Comparison of ENCODE assay signal across 8 cellular contexts in genomic region chr6:28544211-28544610, GRCh38. TPM values are rescaled to one million over a fixed set of nuclear protein-coding genes. Genes with fewer than 3 reads are reported as not detected.
DNase-seq lines count a peak whose midpoint lies in the region; ATAC-seq and TF ChIP-seq lines count a peak whose summit lies in the region.

No MANE protein-coding gene starts in this region.

- H3K27ac ChIP-seq in ectodermal cell (ENCODE audit: insufficient read depth, low read depth, low read length, poor library complexity, severe bottlenecking) (peak overlapping the region; percentile 85), neural progenitor cell (peak overlapping the region; percentile 77), SK-N-SH (ENCODE audit: low read depth in 2 of 2, low read length in 1 of 2) (no peak overlapping the region), prostate gland (no peak overlapping the region)

- TF ChIP-seq EP300 in SK-N-SH (IDR thresholded peaks at IDR 0.05; ENCODE audit: borderline replicate concordance in 1 of 2, low read depth in 1 of 2, low read length in 1 of 2): no peak

- H3K9me3 Mint-ChIP-seq in neural progenitor cell: peaks cover 10% of the 10 kb centered on the region

- peak; percentile 35 for DNase-seq in NCI-H69 (lab: John Stamatoyannopoulos, UW)
- peak; percentile 77 for DNase-seq in neural progenitor cell (ENCODE audit: low spot score)
- no peak for DNase-seq in SK-N-SH
- no peak for DNase-seq in LoVo (ENCODE audit: low spot score)
- no peak for DNase-seq in prostate gland (ENCODE audit: low spot score)
- no peak for DNase-seq in NOMO-1 (lab: John Stamatoyannopoulos, UW; ENCODE audit: unreplicated experiment in 2 of 2)

- peaks cover 22% of the 10 kb centered on the region for H3K27me3 Mint-ChIP-seq in neural progenitor cell (ENCODE audit: insufficient read depth, low read depth)

- H3K79me2 ChIP-seq in neural progenitor cell (ENCODE audit: low read depth) (no peaks in the 10 kb centered on the region), SK-N-SH (ENCODE audit: insufficient read depth) (no peaks in the 10 kb centered on the region)

- H3K9ac ChIP-seq in neural progenitor cell (no peak overlapping the region), SK-N-SH (no peak overlapping the region)

- peaks cover 22% of the 10 kb centered on the region for H3K4me1 Mint-ChIP-seq in neural progenitor cell

- H3K9me3 ChIP-seq in ectodermal cell (ENCODE audit: control insufficient read depth, low read length) (no peaks in the 10 kb centered on the region), neural progenitor cell (ENCODE audit: low read depth) (no peaks in the 10 kb centered on the region), SK-N-SH (no peaks in the 10 kb centered on the region; the same call in 1 of the 2 replicates), prostate gland (no peaks in the 10 kb centered on the region)

- 6 to 10% methylated on average over 6 of the region's 8 CpGs for WGBS in ectodermal cell, 2 experiments
- WGBS in SK-N-SH (ENCODE audit: low lambda C conversion rate): 72% methylated on average over 8 of the region's 8 CpGs
- WGBS in prostate gland: 26% methylated on average over 8 of the region's 8 CpGs

- POLR2A ChIA-PET in SK-N-SH (lab: Yijun Ruan, JAX): no interaction called here

- H3K4me3 ChIP-seq in ectodermal cell (ENCODE audit: insufficient read depth, low read depth, low read length) (peak overlapping the region; percentile 77), neural progenitor cell (peak overlapping the region; percentile 73), SK-N-SH (ENCODE audit: low read depth in 2 of 2, low read length in 1 of 2) (peak overlapping the region in 1 of 2 experiments; percentile 19; a peak in 1 of 4 replicates), prostate gland (no peak overlapping the region)

- TF ChIP-seq RAD21 in SK-N-SH (IDR thresholded peaks at IDR 0.05; ENCODE audit: low read length): no peak

- intact Hi-C loops in prostate gland (cut with DNase I): no loop called here

- TF ChIP-seq CTCF in neural progenitor cell (IDR thresholded peaks at IDR 0.05): no peak
- no peak for TF ChIP-seq CTCF in SK-N-SH (IDR thresholded peaks at IDR 0.05)
- TF ChIP-seq CTCF in prostate gland (IDR thresholded peaks at IDR 0.05): no peak

- peak overlapping the region; percentile 94 for H3K4me3 Mint-ChIP-seq in neural progenitor cell

- CTCF ChIA-PET in SK-N-SH (lab: Yijun Ruan, JAX): interaction anchor here (2.7 kb wide), 1 partner anchor 37 kb away, joined by 16 read pairs; no protein-coding TSS in a partner anchor

- 0 out of 2 replicates have a peak, but pooled peaks cover 3% of the 10 kb centered on the region for H3K9me2 ChIP-seq in SK-N-SH

- H2AFZ ChIP-seq in neural progenitor cell (replicated peaks) (peak overlapping the region; percentile 90), SK-N-SH (ENCODE audit: low read depth) (no peak overlapping the region)

- no peaks in the 10 kb centered on the region for H3K36me3 Mint-ChIP-seq in neural progenitor cell

- H3F3A ChIP-seq in neural progenitor cell (ENCODE audit: low read depth) (peaks cover 36% of the 10 kb centered on the region), SK-N-SH (replicated peaks; ENCODE audit: insufficient read depth) (no peaks in the 10 kb centered on the region)

- H3K4me2 ChIP-seq in neural progenitor cell: peak overlapping the region; percentile 81
- H3K4me2 ChIP-seq in SK-N-SH: no peak overlapping the region

- H3K36me3 ChIP-seq in ectodermal cell (ENCODE audit: control insufficient read depth, insufficient read depth, low read length) (no peaks in the 10 kb centered on the region), neural progenitor cell (no peaks in the 10 kb centered on the region), SK-N-SH (replicated peaks in 1 of 2; ENCODE audit: control insufficient read depth in 1 of 2, insufficient read depth in 2 of 2, low read length in 1 of 2) (no peaks in the 10 kb centered on the region), prostate gland (no peaks in the 10 kb centered on the region)

- H4K20me1 ChIP-seq in neural progenitor cell (ENCODE audit: low read depth) (no peaks in the 10 kb centered on the region), SK-N-SH (ENCODE audit: insufficient read depth) (no peaks in the 10 kb centered on the region)

- TF ChIP-seq POLR2A in prostate gland (IDR thresholded peaks at IDR 0.05): no peak

- H3K4me1 ChIP-seq in ectodermal cell (ENCODE audit: control insufficient read depth, insufficient read depth, low read length) (peaks cover 6% of the 10 kb centered on the region), neural progenitor cell (peaks cover 9% of the 10 kb centered on the region), SK-N-SH (ENCODE audit: control insufficient read depth in 1 of 2, insufficient read depth in 2 of 2, low read depth in 1 of 2, low read length in 1 of 2) (no peaks in the 10 kb centered on the region; a peak in 2 of 4 replicates), prostate gland (replicated peaks) (no peaks in the 10 kb centered on the region)

- H3K27ac Mint-ChIP-seq in neural progenitor cell: peak overlapping the region; percentile 91

- peak; percentile 23 for ATAC-seq in GM18511 (IDR thresholded peaks at IDR 0.05; ENCODE audit: unreplicated experiment)

- H3K27me3 ChIP-seq in ectodermal cell (ENCODE audit: control insufficient read depth, insufficient read depth, low read length, poor library complexity, severe bottlenecking): no peaks in the 10 kb centered on the region
- peaks cover 8% of the 10 kb centered on the region for H3K27me3 ChIP-seq in neural progenitor cell
- no peaks in the 10 kb centered on the region for H3K27me3 ChIP-seq in SK-N-SH (ENCODE audit: insufficient read depth)
- H3K27me3 ChIP-seq in prostate gland (replicated peaks; ENCODE audit: insufficient read depth): peaks cover 3% of the 10 kb centered on the region

TF ChIP-seq in SK-N-SH, 30 proteins besides CTCF, POLR2A, EP300 and RAD21:
- no peak for TF ChIP-seq TCF12 (IDR thresholded peaks at IDR 0.05)
- TF ChIP-seq JUND (IDR thresholded peaks at IDR 0.05): no peak
- no peak for TF ChIP-seq ZBTB33 (IDR thresholded peaks at IDR 0.05; ENCODE audit: borderline replicate concordance, low read depth)
- no peak for TF ChIP-seq FOSL2 (IDR thresholded peaks at IDR 0.05; ENCODE audit: borderline replicate concordance, low read depth)
- no peak for TF ChIP-seq MAX (IDR thresholded peaks at IDR 0.05; ENCODE audit: low read depth)
- TF ChIP-seq EZH2phosphoT487 (IDR thresholded peaks at IDR 0.05; ENCODE audit: borderline replicate concordance, low read depth): no peak
- TF ChIP-seq GABPA (IDR thresholded peaks at IDR 0.05; ENCODE audit: low read depth): no peak

RNA-seq across cellular contexts. Expression of gene GPX5, which starts 18.5 kb away (rescaled TPM):
- polyA plus RNA-seq in ectodermal cell (2013, experiment 1 of 4): not detected
- not detected for polyA plus RNA-seq in ectodermal cell (2013, experiment 2 of 4)
- not detected for polyA plus RNA-seq in ectodermal cell (2013, experiment 3 of 4)
- polyA plus RNA-seq in ectodermal cell (2013, experiment 4 of 4): not detected
- total RNA-seq in neural progenitor cell (ENCODE audit: low replicate concordance): not detected in 2 replicates
- not detected in 2 replicates for polyA plus RNA-seq in SK-N-SH (2012; rRNA removed)
- not detected in 2 replicates for polyA plus RNA-seq in SK-N-SH (2012; cell fraction: cytosol; rRNA removed)
- not detected in 2 replicates for polyA plus RNA-seq in SK-N-SH (2012; cell fraction: nucleus; rRNA removed)
- not detected for total RNA-seq in prostate gland

RNA-seq across cellular contexts. Expression of gene GPX6, which starts 28.6 kb away (rescaled TPM):
- polyA plus RNA-seq in ectodermal cell (2013, experiment 1 of 4): not detected
- not detected for polyA plus RNA-seq in ectodermal cell (2013, experiment 2 of 4)
- not detected for polyA plus RNA-seq in ectodermal cell (2013, experiment 3 of 4)
- not detected for polyA plus RNA-seq in ectodermal cell (2013, experiment 4 of 4)
- total RNA-seq in neural progenitor cell (ENCODE audit: low replicate concordance) (not detected in 2 replicates), prostate gland (under 1 TPM in 1 of 2 donors, not detected in 1; 0.40 TPM)
- not detected in 2 replicates for polyA plus RNA-seq in SK-N-SH (2012; rRNA removed)
- polyA plus RNA-seq in SK-N-SH (2012; cell fraction: cytosol; rRNA removed): not detected in 2 replicates
- polyA plus RNA-seq in SK-N-SH (2012; cell fraction: nucleus; rRNA removed): not detected in 2 replicates

Comparison
In these comparisons a context has a peak if more than half of its experiments do, and no peak if none do; other contexts are left out.
1. DNase-seq: peak in NCI-H69 (single experiment) and neural progenitor cell (single experiment); none in SK-N-SH (single experiment), LoVo (single experiment), prostate gland (single experiment) and NOMO-1 (0 of 2).
2. H3K27ac ChIP-seq: peak in ectodermal cell (single experiment) and neural progenitor cell (single experiment); none in SK-N-SH (0 of 2) and prostate gland (0 of 2).
3. H3K4me3 ChIP-seq: peak in ectodermal cell (single experiment) and neural progenitor cell (single experiment); none in prostate gland (0 of 2).